11 cellular contexts compared by ENCODE assay signal in the genomic region with DNA sequence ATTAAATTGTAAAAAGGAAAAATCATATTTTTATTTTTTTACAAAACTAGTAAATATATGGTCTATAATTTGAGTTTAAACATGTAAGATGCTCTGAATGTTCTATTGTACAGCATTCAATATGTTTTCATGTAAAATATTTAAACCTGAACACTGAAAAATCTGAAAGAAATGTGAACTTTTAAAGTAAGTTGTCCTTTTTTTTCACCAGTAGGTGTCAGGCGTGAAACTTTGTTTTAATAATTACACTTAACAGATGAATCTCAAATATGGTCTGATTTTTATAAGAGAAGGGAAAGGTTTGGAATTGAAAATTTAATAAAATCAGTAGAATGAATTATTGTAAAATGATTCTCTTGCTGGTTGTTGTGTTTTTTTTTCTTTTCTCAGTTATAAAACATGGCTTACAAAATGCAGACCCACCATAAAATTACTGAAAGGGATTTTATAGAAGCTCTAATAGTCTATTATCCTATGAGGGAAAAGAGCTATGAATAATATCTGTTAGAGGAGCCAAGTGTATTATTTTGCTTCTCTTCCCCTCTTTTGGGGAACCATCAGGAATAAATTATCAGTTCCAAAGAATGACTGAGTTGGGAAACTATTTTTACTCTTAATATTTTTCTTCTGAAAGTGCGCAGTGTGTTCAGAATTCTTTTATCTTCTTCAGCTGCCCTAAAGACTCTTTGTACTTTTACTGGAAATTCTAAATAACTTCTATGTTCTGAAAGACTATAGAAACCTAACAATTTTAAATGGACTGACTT.
A peak's percentile ranks its signal among the peaks of the same experiment; 100 is the strongest.
DNase-seq lines count a peak whose midpoint lies in the region; ATAC-seq and TF ChIP-seq lines count a peak whose summit lies in the region.
"Had no signal": no experiment of that assay in that cellular context is flagged by ENCODE, and none has a peak within 500 bp of the region (broad histone marks: within the 10 kb centered on the region; RNA-seq: fewer than 3 reads in every experiment).

No MANE protein-coding gene starts in this region.

- WGBS in lower leg skin, 2 donors: 47 to 56% methylated on average over 2 of the region's 2 CpGs

- ATAC-seq in GM21515 (IDR thresholded peaks at IDR 0.05; ENCODE audit: unreplicated experiment): no peak

- peak; percentile 25 for DNase-seq in EH (ENCODE audit: low read depth)
- DNase-seq in LNCaP clone FGC (ENCODE audit: low read depth): no peak
- DNase-seq in dermis blood vessel endothelial cell: peak; percentile 31
- DNase-seq in osteocyte (ENCODE audit: extremely low spot score, unreplicated experiment): no peak
- no peak for DNase-seq in medulla oblongata (ENCODE audit: extremely low spot score)
- DNase-seq in activated CD4-positive, alpha-beta T cell treated with anti-CD3 and anti-CD28 coated beads, Interleukin-2, amount 50 U/mL, for 1 hour: no peak
- no peak for DNase-seq in lower leg skin (ENCODE audit: low spot score in 2 of 2)
- DNase-seq: activated CD4-positive, alpha-beta T cell treated with anti-CD3 and anti-CD28 coated beads, Interleukin-2, amount 10 ng/mL, durations not matched to agents 24 days and 14 days; amniotic stem cell; NK-92 treated with Interleukin-12 subunit alpha and Interleukin-12 subunit beta, amount 100 ng/mL, for 24 hours had no signal

- H3K27ac Mint-ChIP-seq in osteocyte (ENCODE audit: unreplicated experiment): peak overlapping the region; percentile 54
- H3K27ac Mint-ChIP-seq: activated CD4-positive, alpha-beta T cell treated with anti-CD3 and anti-CD28 coated beads, Interleukin-2, amount 10 ng/mL, durations not matched to agents 24 days and 14 days had no signal

- peaks cover 20% of the 10 kb centered on the region for H3K36me3 Mint-ChIP-seq in osteocyte (ENCODE audit: unreplicated experiment)

- TF ChIP-seq CTCF in LNCaP clone FGC (IDR thresholded peaks at IDR 0.05; ENCODE audit: control insufficient read depth, extremely low read depth, insufficient read depth): peak; percentile 22; the same call in 1 of the 2 replicates
- peak; percentile 53 for TF ChIP-seq CTCF in osteocyte (IDR thresholded peaks at IDR 0.05)
- no peak for TF ChIP-seq CTCF in lower leg skin (IDR thresholded peaks at IDR 0.05)

- H3K9me3 Mint-ChIP-seq in osteocyte (ENCODE audit: unreplicated experiment): no peaks in the 10 kb centered on the region

- no peaks in the 10 kb centered on the region for H3K27me3 Mint-ChIP-seq in osteocyte (ENCODE audit: unreplicated experiment)
- H3K27me3 Mint-ChIP-seq: activated CD4-positive, alpha-beta T cell treated with anti-CD3 and anti-CD28 coated beads, Interleukin-2, amount 10 ng/mL, durations not matched to agents 24 days and 14 days had no signal

- H3K4me3 ChIP-seq in LNCaP clone FGC (ENCODE audit: low read depth, low read length) (no peak overlapping the region), lower leg skin (ENCODE audit: low read depth, poor library complexity, severe bottlenecking) (no peak overlapping the region)

- H3K4me3 Mint-ChIP-seq in osteocyte (ENCODE audit: unreplicated experiment): no peak overlapping the region
- H3K4me3 Mint-ChIP-seq: activated CD4-positive, alpha-beta T cell treated with anti-CD3 and anti-CD28 coated beads, Interleukin-2, amount 10 ng/mL, durations not matched to agents 24 days and 14 days had no signal

- peaks cover 54% of the 10 kb centered on the region for H3K4me1 Mint-ChIP-seq in osteocyte (ENCODE audit: unreplicated experiment)

- no peak for TF ChIP-seq POLR2A in lower leg skin (IDR thresholded peaks at IDR 0.05)

- intact Hi-C loops in lower leg skin (cut with DNase I; ENCODE audit: low total_unique reads): no loop called here

Comparison
In these comparisons a context has a peak if more than half of its experiments do, and no peak if none do; other contexts are left out.
1. DNase-seq: peak in EH (single experiment) and dermis blood vessel endothelial cell (single experiment); none in LNCaP clone FGC (single experiment), osteocyte (single experiment), medulla oblongata (single experiment), activated CD4-positive, alpha-beta T cell treated with anti-CD3 and anti-CD28 coated beads, Interleukin-2, amount 50 U/mL, for 1 hour (single experiment) and lower leg skin (0 of 2).
2. CTCF ChIP-seq: peak in LNCaP clone FGC (single experiment) and osteocyte (single experiment); none in lower leg skin (0 of 3).